ENCODE assay signal across 8 cellular contexts in the genomic region with DNA sequence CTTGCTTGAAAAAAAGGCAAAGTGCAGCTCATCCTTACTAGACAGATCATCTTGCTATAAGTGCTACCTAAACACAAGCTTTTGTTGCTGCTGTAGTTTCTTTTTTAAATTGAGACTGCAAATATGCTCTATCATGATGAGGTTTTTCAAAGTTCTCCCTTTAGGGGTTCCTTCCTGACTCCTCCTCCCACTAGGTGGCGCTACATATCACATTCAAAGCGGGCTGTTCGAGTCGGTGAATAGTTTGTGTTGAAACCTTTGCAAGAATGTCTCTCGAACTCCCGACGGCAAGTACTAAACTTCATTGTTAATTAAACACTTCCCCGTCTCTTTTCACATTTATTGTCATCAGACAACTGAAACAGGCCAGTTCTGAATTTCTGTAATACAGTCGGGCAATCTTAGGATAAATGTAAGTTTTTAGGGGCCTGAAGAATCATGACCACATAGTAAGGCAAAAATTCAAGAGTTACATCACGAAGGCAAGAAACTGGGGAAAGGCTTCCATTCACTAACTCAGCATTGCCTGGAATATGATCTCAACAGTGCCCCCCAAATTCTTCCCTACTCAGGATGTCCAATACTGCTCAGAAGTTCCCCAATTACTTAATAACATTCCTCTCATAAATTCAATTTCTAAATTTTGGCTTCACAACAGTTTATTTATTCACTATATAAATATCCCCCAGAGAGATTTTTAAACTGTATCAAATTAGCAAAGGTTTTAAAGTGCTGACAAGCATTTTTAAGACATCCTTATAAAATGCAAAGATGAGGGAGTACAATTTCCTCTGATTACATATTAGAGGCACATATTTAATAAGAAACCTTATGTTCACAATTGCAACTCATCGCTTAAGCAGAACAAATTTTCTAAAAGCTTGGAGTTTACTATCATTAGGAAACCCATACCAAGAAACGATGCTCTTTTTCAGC.
DNase-seq lines count a peak whose midpoint lies in the region; ATAC-seq, FAIRE-seq and TF ChIP-seq lines count a peak whose summit lies in the region.

No MANE protein-coding gene starts in this region.

- WGBS in iPS DF 6.9 (ENCODE audit: insufficient coverage, insufficient read length), result no CpG with 5 or more reads among the region's 12 CpGs

- H3K9me3 ChIP-seq in iPS DF 6.9 (ENCODE audit: control insufficient read depth, insufficient read depth, low read length), result no peaks in the 10 kb centered on the region

- H3K27ac ChIP-seq in iPS DF 6.9 (ENCODE audit: low read length), result no peak overlapping the region

- no peaks in the 10 kb centered on the region for H3K36me3 ChIP-seq in iPS DF 6.9 (ENCODE audit: control insufficient read depth, insufficient read depth, low read length)

- FAIRE-seq in TTC549 (lab: Jason Lieb, UNC), result peak; percentile 37

- H3K27me3 ChIP-seq in iPS DF 6.9 (ENCODE audit: control insufficient read depth, insufficient read depth, low read length), result no peaks in the 10 kb centered on the region

- DNase-seq in activated gamma-delta T cell treated with Interleukin-2 at 50 U/mL for 16 hours (peak; percentile 90), activated gamma-delta T cell (lab: John Stamatoyannopoulos, UW) (no peak), NCI-H1048 (lab: John Stamatoyannopoulos, UW) (peak; percentile 48), astrocyte of the spinal cord (ENCODE audit: low read depth, low spot score) (peak; percentile 89), iPS DF 6.9 (ENCODE audit: low read depth, low spot score) (peak; percentile 70)
- peak; percentile 74 for DNase-seq in stimulated activated CD4-positive, alpha-beta T cell treated with anti-CD3 and anti-CD28 coated beads, Interleukin-12 subunit alpha, Interleukin-12 subunit beta, amount 100 ng/mL, for 4 hours

- H3K4me3 ChIP-seq in astrocyte of the spinal cord (ENCODE audit: low read depth, low read length) (no peak overlapping the region), iPS DF 6.9 (ENCODE audit: low read length) (no peak overlapping the region)

- no peaks in the 10 kb centered on the region for H3K4me1 ChIP-seq in iPS DF 6.9 (ENCODE audit: control insufficient read depth, insufficient read depth, low read length)

- in situ Hi-C loops in astrocyte of the spinal cord (cut with HindIII; ENCODE audit: low sequenced_read_pairs), result no loop called here

- ATAC-seq in GM18861 (IDR thresholded peaks at IDR 0.05; ENCODE audit: unreplicated experiment), result no peak

- TF ChIP-seq CTCF in astrocyte of the spinal cord (IDR thresholded peaks at IDR 0.05; ENCODE audit: low read depth, low read length), result peak; percentile 84
